In genomic region chr14:54133896-54134295, GRCh38 we compare ENCODE assay signal across 1 cellular context.
TF ChIP-seq lines count a peak whose summit lies in the region.

No MANE protein-coding gene starts in this region.

TF ChIP-seq in HepG2, 621 proteins besides CTCF, POLR2A, EP300 and RAD21 (continued from another document and continues in another):
- TF ChIP-seq ZBED4 (CRISPR knock-in tag; IDR thresholded peaks at IDR 0.05; ENCODE audit: borderline replicate concordance) = peak; percentile 60; the same call in 1 of the 2 replicates
- peak; percentile 5; the same call in 1 of the 2 replicates for TF ChIP-seq RBFOX2 (IDR thresholded peaks at IDR 0.05; ENCODE audit: low read depth, low read length)
- no peak for TF ChIP-seq CHD4 (IDR thresholded peaks at IDR 0.05; ENCODE audit: borderline replicate concordance, low read length)
- no peak for TF ChIP-seq SMARCC2 (IDR thresholded peaks at IDR 0.05)
- no peak for TF ChIP-seq ZNF296 (CRISPR knock-in tag; conservative IDR thresholded peaks at IDR 0.05)
- TF ChIP-seq SSRP1 (CRISPR knock-in tag; IDR thresholded peaks at IDR 0.05) = no peak
- 0 out of 2 replicates have a peak, but pooled peaks have one; percentile 59 for TF ChIP-seq KAT8 (CRISPR knock-in tag; IDR thresholded peaks at IDR 0.05)
- no peak for TF ChIP-seq ETS1 (CRISPR knock-in tag; IDR thresholded peaks at IDR 0.05)
- no peak for TF ChIP-seq ATF1 (CRISPR knock-in tag; IDR thresholded peaks at IDR 0.05)
- no peak for TF ChIP-seq CHD2 (IDR thresholded peaks at IDR 0.05; ENCODE audit: low read depth, low read length)
- TF ChIP-seq ZNF281 (CRISPR knock-in tag; IDR thresholded peaks at IDR 0.05; ENCODE audit: borderline replicate concordance) = peak; percentile 74; the same call in 1 of the 2 replicates
- peak; percentile 74; the same call in 1 of the 2 replicates for TF ChIP-seq ZNF451 (CRISPR knock-in tag; IDR thresholded peaks at IDR 0.05)
- no peak for TF ChIP-seq ZEB1 (IDR thresholded peaks at IDR 0.05; ENCODE audit: insufficient replicate concordance, low read depth)
- peak; percentile 83 for TF ChIP-seq MIER2 (CRISPR knock-in tag; IDR thresholded peaks at IDR 0.05)
- peak; percentile 93 for TF ChIP-seq MIXL1 (CRISPR knock-in tag; IDR thresholded peaks at IDR 0.05)
- no peak for TF ChIP-seq U2AF1 (optimal IDR thresholded peaks at IDR 0.05; ENCODE audit: low read depth, low read length)
- TF ChIP-seq TERF1 (CRISPR knock-in tag; IDR thresholded peaks at IDR 0.05) = no peak
- no peak for TF ChIP-seq E2F2 (CRISPR knock-in tag; IDR thresholded peaks at IDR 0.05; ENCODE audit: borderline replicate concordance)
- 0 out of 2 replicates have a peak, but pooled peaks have one; percentile 48 for TF ChIP-seq ZNF33B (CRISPR knock-in tag; IDR thresholded peaks at IDR 0.05)
- no peak for TF ChIP-seq ZNF766 (CRISPR knock-in tag; IDR thresholded peaks at IDR 0.05; ENCODE audit: borderline replicate concordance)
- TF ChIP-seq CBX1 (IDR thresholded peaks at IDR 0.05; ENCODE audit: low read depth) = no peak
- peak; percentile 17 to 67; a peak in 1 of 4 replicates for TF ChIP-seq HMGXB4 (CRISPR knock-in tag; IDR thresholded peaks at IDR 0.05; ENCODE audit: borderline replicate concordance in 1 of 2, low read depth in 1 of 2)
- no peak for TF ChIP-seq MYNN (CRISPR knock-in tag; IDR thresholded peaks at IDR 0.05; ENCODE audit: low read depth)
- no peak for TF ChIP-seq ZNF3 (CRISPR knock-in tag; IDR thresholded peaks at IDR 0.05)
- TF ChIP-seq TP53 (CRISPR knock-in tag; conservative IDR thresholded peaks at IDR 0.05) = no peak
- TF ChIP-seq ZNF652 (CRISPR knock-in tag; IDR thresholded peaks at IDR 0.05; ENCODE audit: borderline replicate concordance, low read depth) = peak; percentile 28; the same call in 1 of the 2 replicates
- TF ChIP-seq MLLT10 (CRISPR knock-in tag; IDR thresholded peaks at IDR 0.05) = no peak
- TF ChIP-seq ZNF101 (CRISPR knock-in tag; IDR thresholded peaks at IDR 0.05; ENCODE audit: borderline replicate concordance, low read depth) = no peak
- peak; percentile 91 for TF ChIP-seq MLX (CRISPR knock-in tag; IDR thresholded peaks at IDR 0.05)
- peak; percentile 35; the same call in 1 of the 2 replicates for TF ChIP-seq JUN (CRISPR knock-in tag; IDR thresholded peaks at IDR 0.05)
- peak; percentile 91 for TF ChIP-seq MED13 (CRISPR knock-in tag; IDR thresholded peaks at IDR 0.05)
- TF ChIP-seq GMEB1 (CRISPR knock-in tag; IDR thresholded peaks at IDR 0.05; ENCODE audit: borderline replicate concordance) = no peak
- TF ChIP-seq ZNF891 (CRISPR knock-in tag; IDR thresholded peaks at IDR 0.05) = no peak
- TF ChIP-seq MEIS2 (CRISPR knock-in tag; IDR thresholded peaks at IDR 0.05) = no peak
- TF ChIP-seq ATF7-NPFF (CRISPR knock-in tag; IDR thresholded peaks at IDR 0.05; ENCODE audit: low read depth) = no peak
- TF ChIP-seq HNF4A (CRISPR knock-in tag; IDR thresholded peaks at IDR 0.05) = peak; percentile 97
- no peak for TF ChIP-seq ZNF550 (CRISPR knock-in tag; IDR thresholded peaks at IDR 0.05; ENCODE audit: borderline replicate concordance)
- TF ChIP-seq ZNF142 (CRISPR knock-in tag; IDR thresholded peaks at IDR 0.05) = no peak
- TF ChIP-seq IRF9 (CRISPR knock-in tag; IDR thresholded peaks at IDR 0.05; ENCODE audit: borderline replicate concordance) = no peak
